Comparison of ENCODE assay signal across 19 cellular contexts in genomic region chr4:145886871-145887240, GRCh38. TPM values are rescaled to one million over a fixed set of nuclear protein-coding genes. Genes with fewer than 3 reads are reported as not detected.
A peak's percentile ranks its signal among the peaks of the same experiment; 100 is the strongest.
DNase-seq lines count a peak whose midpoint lies in the region; ATAC-seq and TF ChIP-seq lines count a peak whose summit lies in the region.
"Had no signal": no experiment of that assay in that cellular context is flagged by ENCODE, and none has a peak within 500 bp of the region (broad histone marks: within the 10 kb centered on the region; RNA-seq: fewer than 3 reads in every experiment).

No MANE protein-coding gene starts in this region.

- H3K9me3 Mint-ChIP-seq in activated T-helper 17 cell treated with anti-CD3 and anti-CD28 coated beads, Interleukin-2, amount 50 U/mL, for 72 hours, result no peaks in the 10 kb centered on the region

- BruUV-seq in OCI-LY7 (replicated peaks; lab: Mats Ljungman, UMichigan), result no TSS peak

- H3K27me3 ChIP-seq in GM23248 (replicated peaks; ENCODE audit: insufficient read depth) (no peaks in the 10 kb centered on the region), cardiac muscle cell (no peaks in the 10 kb centered on the region), gastrocnemius medialis (no peaks in the 10 kb centered on the region)
- H3K27me3 ChIP-seq: BE2C, ovary had no signal

- no peak overlapping the region for H3K4me3 Mint-ChIP-seq in activated T-helper 17 cell treated with anti-CD3 and anti-CD28 coated beads, Interleukin-2, amount 50 U/mL, for 72 hours
- H3K4me3 Mint-ChIP-seq: activated naive CD8-positive, alpha-beta T cell had no signal

- H3K9ac ChIP-seq in GM23248, result 0 out of 2 replicates have a peak overlapping the region, but pooled peaks have one; percentile 39

- H3F3A ChIP-seq in GM23248 (ENCODE audit: insufficient read depth), result peaks cover 31% of the 10 kb centered on the region; the same call in 1 of the 2 replicates

- intact Hi-C loops in OCI-LY7 (cut with micrococcal nuclease; ENCODE audit: unreplicated experiment), result no loop called here
- intact Hi-C loops in gastrocnemius medialis (cut with DNase I; ENCODE audit: low total_unique reads), result no loop called here

- H3K4me3 ChIP-seq in GM23248, result peak overlapping the region; percentile 40; the same call in 1 of the 2 replicates
- no peak overlapping the region for H3K4me3 ChIP-seq in OCI-LY7 (ENCODE audit: low read depth, low read length, poor library complexity, severe bottlenecking)
- no peak overlapping the region for H3K4me3 ChIP-seq in cardiac muscle cell
- H3K4me3 ChIP-seq in gastrocnemius medialis, result no peak overlapping the region
- H3K4me3 ChIP-seq: ovary had no signal

- peaks cover 13% of the 10 kb centered on the region for H3K36me3 ChIP-seq in GM23248 (ENCODE audit: low read depth)
- H3K36me3 ChIP-seq in OCI-LY7 (ENCODE audit: insufficient read depth, low read length), result peaks cover 97% of the 10 kb centered on the region
- peaks cover 10% of the 10 kb centered on the region for H3K36me3 ChIP-seq in cardiac muscle cell
- no peaks in the 10 kb centered on the region for H3K36me3 ChIP-seq in gastrocnemius medialis
- H3K36me3 ChIP-seq: ovary had no signal

- ATAC-seq in gastrocnemius medialis (peak; percentile 50 to 51), GM21786 (IDR thresholded peaks at IDR 0.05; ENCODE audit: unreplicated experiment) (no peak)
- ATAC-seq in activated T-helper 17 cell treated with anti-CD3 and anti-CD28 coated beads, Interleukin-2, amount 50 U/mL, for 72 hours (replicated peaks), result no peak
- ATAC-seq: esophagus mucosa had no signal

- H3K9me3 ChIP-seq in GM23248 (ENCODE audit: low read depth) (no peaks in the 10 kb centered on the region), OCI-LY7 (ENCODE audit: low read length) (no peaks in the 10 kb centered on the region), cardiac muscle cell (ENCODE audit: low read depth) (no peaks in the 10 kb centered on the region), gastrocnemius medialis (no peaks in the 10 kb centered on the region)
- H3K9me3 ChIP-seq: BE2C, ovary had no signal

- TF ChIP-seq POLR2A in gastrocnemius medialis (IDR thresholded peaks at IDR 0.05), result no peak

- H3K9me2 ChIP-seq in GM23248 (ENCODE audit: insufficient read depth) (no peaks in the 10 kb centered on the region), OCI-LY7 (ENCODE audit: insufficient read depth, low read length) (no peaks in the 10 kb centered on the region)

- DNase-seq in GM23248, result no peak
- peak; percentile 52 for DNase-seq in OCI-LY7 (ENCODE audit: low spot score)
- DNase-seq in cardiac muscle cell (ENCODE audit: low read depth in 1 of 2, low spot score in 1 of 2), result peak in 1 of 2 donors; percentile 25
- DNase-seq in gastrocnemius medialis, result peak in 1 of 2 donors; percentile 17
- no peak for DNase-seq in hippocampal formation (lab: John Stamatoyannopoulos, UW)
- no peak for DNase-seq in pons (ENCODE audit: low spot score)
- DNase-seq: BE2C, DND-41, GOT3, mesendoderm, NCI-H1048, NCI-H2227 treated with DMSO at 0.1 percent for 48 hours, OCI-M1, SW 1271 had no signal

- H3K79me2 ChIP-seq in GM23248 (ENCODE audit: insufficient read depth) (peaks cover 16% of the 10 kb centered on the region), OCI-LY7 (ENCODE audit: insufficient read depth, low read depth, low read length) (peaks cover 7% of the 10 kb centered on the region; the same call in 1 of the 2 replicates)

- peaks cover 15% of the 10 kb centered on the region for H3K4me1 ChIP-seq in GM23248 (ENCODE audit: insufficient read depth)
- peaks cover 33% of the 10 kb centered on the region for H3K4me1 ChIP-seq in OCI-LY7 (ENCODE audit: insufficient read depth, low read length, poor library complexity, severe bottlenecking)
- H3K4me1 ChIP-seq in cardiac muscle cell (ENCODE audit: low read depth), result peaks cover 47% of the 10 kb centered on the region
- H3K4me1 ChIP-seq in gastrocnemius medialis, result peaks cover 30 to 36% of the 10 kb centered on the region in 2 donors

- in situ Hi-C loops in GM23248 (cut with MboI) (no loop called here), gastrocnemius medialis (cut with MboI; ENCODE audit: low sequenced_read_pairs in 4 of 4) (no loop called here)

- peak overlapping the region; percentile 42 for H3K4me2 ChIP-seq in GM23248 (ENCODE audit: unreplicated experiment)
- peak overlapping the region; percentile 19; the same call in 1 of the 2 replicates for H3K4me2 ChIP-seq in OCI-LY7 (ENCODE audit: low read length)

- H3K27ac Mint-ChIP-seq in activated T-helper 17 cell treated with anti-CD3 and anti-CD28 coated beads, Interleukin-2, amount 50 U/mL, for 72 hours, result no peak overlapping the region
- H3K27ac Mint-ChIP-seq: activated naive CD8-positive, alpha-beta T cell had no signal

- H4K20me1 ChIP-seq in GM23248 (ENCODE audit: insufficient read depth) (no peaks in the 10 kb centered on the region), OCI-LY7 (ENCODE audit: insufficient read depth, low read length) (peaks cover 17% of the 10 kb centered on the region; the same call in 1 of the 2 replicates)

- CTCF ChIA-PET in OCI-LY7 (lab: Charles Lee; ENCODE audit: unreplicated experiment), result no interaction called here

- peaks cover 70% of the 10 kb centered on the region for H3K36me3 Mint-ChIP-seq in activated T-helper 17 cell treated with anti-CD3 and anti-CD28 coated beads, Interleukin-2, amount 50 U/mL, for 72 hours (ENCODE audit: low read depth)

- 0 out of 2 replicates have a peak overlapping the region, but pooled peaks have one; percentile 6 for H2AFZ ChIP-seq in GM23248
- H2AFZ ChIP-seq in OCI-LY7 (ENCODE audit: low read length), result no peak overlapping the region

- POLR2A ChIA-PET in OCI-LY7 (lab: Charles Lee), result interaction anchor here (0.6 to 2.7 kb wide), 4 partner anchors 10 to 56 kb away, joined by 5 to 9 read pairs (median 6); no protein-coding TSS in a partner anchor

- TF ChIP-seq CTCF in OCI-LY7 (conservative IDR thresholded peaks at IDR 0.05; ENCODE audit: low read length) (no peak), cardiac muscle cell (IDR thresholded peaks at IDR 0.05; ENCODE audit: low read depth, low read length) (no peak), gastrocnemius medialis (IDR thresholded peaks at IDR 0.05 in 4 of 5, conservative IDR thresholded peaks at IDR 0.05 in 1 of 5) (no peak)

- H3K27ac ChIP-seq in GM23248, result peak overlapping the region; percentile 40; the same call in 1 of the 2 replicates
- no peak overlapping the region for H3K27ac ChIP-seq in OCI-LY7 (ENCODE audit: low read depth, low read length, poor library complexity, severe bottlenecking)
- H3K27ac ChIP-seq in cardiac muscle cell, result peak overlapping the region; percentile 34
- peak overlapping the region; percentile 56 to 84 (median 69) for H3K27ac ChIP-seq in gastrocnemius medialis
- H3K27ac ChIP-seq: ovary had no signal

- H3K27me3 Mint-ChIP-seq in activated T-helper 17 cell treated with anti-CD3 and anti-CD28 coated beads, Interleukin-2, amount 50 U/mL, for 72 hours, result no peaks in the 10 kb centered on the region
- H3K27me3 Mint-ChIP-seq: activated naive CD8-positive, alpha-beta T cell had no signal

- H3K4me1 Mint-ChIP-seq in activated T-helper 17 cell treated with anti-CD3 and anti-CD28 coated beads, Interleukin-2, amount 50 U/mL, for 72 hours, result no peaks in the 10 kb centered on the region

RNA-seq across cellular contexts. Expression of gene ZNF827, which starts 51.8 kb away (rescaled TPM):
- 10.1 and 16.8 TPM in 2 replicates for total RNA-seq in GM23248 (2014; rRNA removed; shearing (Covaris generic))
- polyA plus RNA-seq in GM23248 (2016; fragmentation: Nextera tagmentation; extraction: Ambion mirVana) (4.6 and 5.0 TPM in 2 replicates), cardiac muscle cell (8.9 and 13.2 TPM in 2 replicates)
- 15.1 and 24.6 TPM in 2 replicates for total RNA-seq in OCI-LY7 (2014; rRNA removed; shearing (Covaris generic))
- total RNA-seq in OCI-LY7 (2022) (39.8 and 42.9 TPM in 2 replicates), cardiac muscle cell (32.3 and 37.3 TPM in 2 replicates), gastrocnemius medialis (10 to 100 TPM in 2 of 4 donors, 1 to 10 TPM in 2; 7.2 to 16.1 (median 10.9) TPM)
- total RNA-seq in activated T-helper 17 cell treated with anti-CD3 and anti-CD28 coated beads, Interleukin-2, amount 50 U/mL, for 72 hours, result 10 to 100 TPM; 10.3 to 37.1 TPM

Comparison
In these comparisons a context has a peak if more than half of its experiments do, and no peak if none do; other contexts are left out.
1. ATAC-seq: peak in gastrocnemius medialis (2 of 2); none in GM21786 (single experiment) and activated T-helper 17 cell treated with anti-CD3 and anti-CD28 coated beads, Interleukin-2, amount 50 U/mL, for 72 hours (single experiment).